ENCODE assay signal across 35 cellular contexts in genomic region chr16:17269434-17269833, GRCh38.
A peak's percentile ranks its signal among the peaks of the same experiment; 100 is the strongest.
DNase-seq lines count a peak whose midpoint lies in the region; ATAC-seq and TF ChIP-seq lines count a peak whose summit lies in the region.
"Had no signal": no experiment of that assay in that cellular context is flagged by ENCODE, and none has a peak within 500 bp of the region (broad histone marks: within the 10 kb centered on the region; RNA-seq: fewer than 3 reads in every experiment).

No MANE protein-coding gene starts in this region.

- H3K36me3 ChIP-seq in IMR-90 (ENCODE audit: control insufficient read depth, insufficient read depth, low read length) (no peaks in the 10 kb centered on the region), adrenal gland (replicated peaks in 1 of 2) (no peaks in the 10 kb centered on the region)
- H3K36me3 ChIP-seq: MG63, right atrium auricular region, SJCRH30, spleen, uterus had no signal

- dilution Hi-C loops in IMR-90 (cut with HindIII; ENCODE audit: low sequenced_read_pairs, unreplicated experiment), result no loop called here

- no peak overlapping the region for H2BK5ac ChIP-seq in IMR-90 (ENCODE audit: low read depth, low read length, poor library complexity, severe bottlenecking)

- TF ChIP-seq POLR2A in IMR-90 (IDR thresholded peaks at IDR 0.05; ENCODE audit: low read depth, low read length) (no peak), adrenal gland (IDR thresholded peaks at IDR 0.05) (no peak)

- H2AK9ac ChIP-seq in IMR-90 (replicated peaks; ENCODE audit: low read depth, low read length, poor library complexity), result no peak overlapping the region

- no peak overlapping the region for H3K56ac ChIP-seq in IMR-90 (ENCODE audit: extremely low read depth, insufficient read depth, low read length)

- H4K5ac ChIP-seq in IMR-90 (ENCODE audit: low read depth, low read length), result no peak overlapping the region

- intact Hi-C loops in IMR-90 (cut with micrococcal nuclease), result loop anchor here (10.0 kb wide), 1 partner anchor 65 kb away; no protein-coding TSS in a partner anchor
- intact Hi-C loops in adrenal gland (cut with DNase I), result no loop called here
- intact Hi-C loops in left ventricle myocardium superior (cut with micrococcal nuclease), result no loop called here

- H3K14ac ChIP-seq in IMR-90 (replicated peaks; ENCODE audit: low read depth, low read length), result no peak overlapping the region

- H3K9me1 ChIP-seq in IMR-90 (ENCODE audit: insufficient read depth, low read length), result peaks cover 8% of the 10 kb centered on the region

- no peak overlapping the region for H2BK15ac ChIP-seq in IMR-90 (ENCODE audit: low read depth, low read length)

- H2AK5ac ChIP-seq in IMR-90 (ENCODE audit: low read depth, low read length), result no peak overlapping the region

- POLR2A ChIA-PET in IMR-90 (lab: Charles Lee; ENCODE audit: unreplicated experiment), result no interaction called here

- H3K9ac ChIP-seq in IMR-90 (ENCODE audit: low read depth, low read length), result no peak overlapping the region

- H3K79me1 ChIP-seq in IMR-90 (ENCODE audit: low read depth in 1 of 2, low read length in 2 of 2), result peaks cover 12 to 24% of the 10 kb centered on the region in 2 experiments

- H3K27ac ChIP-seq in IMR-90 (ENCODE audit: insufficient read depth, low read length) (no peak overlapping the region), adrenal gland (peak overlapping the region; percentile 19 to 93 (median 90)), foreskin keratinocyte (no peak overlapping the region)
- H3K27ac ChIP-seq: SJCRH30, spleen, uterus had no signal

- no peak for TF ChIP-seq RAD21 in IMR-90 (IDR thresholded peaks at IDR 0.05; ENCODE audit: low read length)

- H4K91ac ChIP-seq in IMR-90 (ENCODE audit: insufficient read depth, low read depth, low read length), result no peak overlapping the region

- no peak overlapping the region for H3K4me2 ChIP-seq in IMR-90 (ENCODE audit: low read depth, low read length)

- no TSS peak for BruUV-seq in IMR-90 (replicated peaks; lab: Mats Ljungman, UMichigan)

- no peak overlapping the region for H2AFZ ChIP-seq in IMR-90 (replicated peaks; ENCODE audit: low read length, poor library complexity)

- H3K4me3 ChIP-seq in IMR-90 (ENCODE audit: insufficient read depth, low read depth, low read length) (no peak overlapping the region), adrenal gland (no peak overlapping the region)
- H3K4me3 ChIP-seq: GM12878, MG63, right atrium auricular region, SJCRH30, spleen, testis, uterus had no signal

- no peak overlapping the region for H3K23ac ChIP-seq in IMR-90 (ENCODE audit: low read depth, low read length)

- 100% methylated on average over 1 of the region's 2 CpGs; no CpG with 5 or more reads in 1 of the 2 experiments for WGBS in IMR-90 (ENCODE audit: extremely low coverage in 2 of 2, insufficient read length in 1 of 2), 2 experiments
- 46 to 75% (median 69%) methylated on average over 2 of the region's 2 CpGs for WGBS in adrenal gland, 4 donors

- no peak overlapping the region for H2BK20ac ChIP-seq in IMR-90 (ENCODE audit: low read depth, low read length)

- no peak overlapping the region for H2BK120ac ChIP-seq in IMR-90 (ENCODE audit: low read depth, low read length)

- CTCF ChIA-PET in IMR-90 (lab: Yijun Ruan, JAX), result interaction anchor here (0.9 to 1.0 kb wide), 2 partner anchors 14 to 15 kb away, joined by 3 read pairs; no protein-coding TSS in a partner anchor

- no peak overlapping the region for H4K8ac ChIP-seq in IMR-90 (ENCODE audit: low read depth in 2 of 2, low read length in 2 of 2)

- in situ Hi-C loops in IMR-90 (cut with MboI; ENCODE audit: low sequenced_read_pairs), result no loop called here

- H3K4ac ChIP-seq in IMR-90 (ENCODE audit: low read depth, low read length), result no peak overlapping the region

- H3K9me3 ChIP-seq in IMR-90 (ENCODE audit: control insufficient read depth, insufficient read depth, low read length) (no peaks in the 10 kb centered on the region), adrenal gland (replicated peaks in 1 of 3) (no peaks in the 10 kb centered on the region)
- H3K9me3 ChIP-seq: MG63, right atrium auricular region, SJCRH30, spleen, testis, uterus had no signal

- H4K20me1 ChIP-seq in IMR-90 (ENCODE audit: insufficient read depth, low read length), result peaks cover 40% of the 10 kb centered on the region

- peaks cover 8% of the 10 kb centered on the region for H3K4me1 ChIP-seq in IMR-90 (ENCODE audit: control insufficient read depth, insufficient read depth, low read length)
- peaks cover 27 to 45% of the 10 kb centered on the region in 2 donors for H3K4me1 ChIP-seq in adrenal gland (replicated peaks in 1 of 2)
- H3K4me1 ChIP-seq in foreskin keratinocyte, result no peaks in the 10 kb centered on the region
- H3K4me1 ChIP-seq: uterus had no signal

- ATAC-seq in IMR-90 (ENCODE audit: low read depth) (no peak), foreskin keratinocyte (peak; percentile 41), left ventricle myocardium superior (no peak), HG03520 (IDR thresholded peaks at IDR 0.05; ENCODE audit: unreplicated experiment) (no peak), HG03439 (IDR thresholded peaks at IDR 0.05; ENCODE audit: unreplicated experiment) (no peak), HG03469 (IDR thresholded peaks at IDR 0.05; ENCODE audit: unreplicated experiment) (no peak)
- ATAC-seq: effector memory CD8-positive, alpha-beta T cell; GM12878; stimulated activated naive CD8-positive, alpha-beta T cell treated with anti-CD3 and anti-CD28 coated beads, Interleukin-15, Interleukin-2, amounts not matched to agents 100 U/mL and 50 U/mL, for 24 hours; WTC11 had no signal

- no peak overlapping the region for H3K18ac ChIP-seq in IMR-90 (ENCODE audit: low read depth, low read length)

- H3K27me3 ChIP-seq in IMR-90 (ENCODE audit: control insufficient read depth, insufficient read depth, low read length), result no peaks in the 10 kb centered on the region
- H3K27me3 ChIP-seq in adrenal gland, result no peaks in the 10 kb centered on the region
- H3K27me3 ChIP-seq in foreskin keratinocyte, result no peaks in the 10 kb centered on the region
- H3K27me3 ChIP-seq: MG63, right atrium auricular region, SJCRH30, spleen, testis, uterus had no signal

- no peak for TF ChIP-seq CTCF in IMR-90 (conservative IDR thresholded peaks at IDR 0.05; ENCODE audit: low read depth, low read length)
- TF ChIP-seq CTCF in adrenal gland (IDR thresholded peaks at IDR 0.05), result no peak
- no peak for TF ChIP-seq CTCF in foreskin keratinocyte (conservative IDR thresholded peaks at IDR 0.05)

- peak; percentile 35 for DNase-seq in AG08395 (ENCODE audit: low spot score)
- DNase-seq in IMR-90, result peak; percentile 39
- DNase-seq in adrenal gland, result peak in 2 of 7 donors; percentile 32 to 42
- DNase-seq in foreskin keratinocyte, result peak in 1 of 2 donors; percentile 9
- DNase-seq in left ventricle myocardium superior, result no peak
- DNase-seq: 8988T; activated CD4-positive, alpha-beta T cell treated with anti-CD3 and anti-CD28 coated beads, Interleukin-2, amount 50 U/mL, for 1 hour; activated effector memory CD4-positive, alpha-beta T cell treated with anti-CD3 and anti-CD28 coated beads, Interleukin-2, amount 50 U/mL, for 16 hours; activated naive CD8-positive, alpha-beta T cell treated with anti-CD3 and anti-CD28 coated beads for 36 hours; activated T-cell treated with anti-CD3 and anti-CD28 coated beads, Interleukin-2, amount 50 U/mL, for 24 hours; CD8-positive, alpha-beta memory T cell; central memory CD4-positive, alpha-beta T cell; DMS 273 treated with DMSO at 0.1 percent for 48 hours; effector memory CD8-positive, alpha-beta T cell; EL; KG1; MG63; NCI-H146; NCI-H2107; NCI-H446; NCI-H774; nephron progenitor cell; SJCRH30; spleen; stimulated activated CD4-positive, alpha-beta T cell treated with anti-CD3 and anti-CD28 coated beads, Interleukin-2, amount 100 ng/mL, for 24 hours; stimulated activated naive CD8-positive, alpha-beta T cell treated with anti-CD3 and anti-CD28 coated beads, Interleukin-15, Interleukin-2, amounts not matched to agents 100 U/mL and 50 U/mL, for 24 hours; T1000; testis; uterus had no signal

TF ChIP-seq in IMR-90, 13 proteins besides CTCF, POLR2A, EP300 and RAD21:
- TF ChIP-seq RCOR1 (IDR thresholded peaks at IDR 0.05; ENCODE audit: insufficient replicate concordance, low read length) (no peak), RFX5 (IDR thresholded peaks at IDR 0.05; ENCODE audit: low read depth, low read length) (no peak), MXI1 (IDR thresholded peaks at IDR 0.05; ENCODE audit: borderline replicate concordance, low read depth, low read length) (no peak), CEBPB (IDR thresholded peaks at IDR 0.05; ENCODE audit: low read depth, low read length) (no peak), MAFK (IDR thresholded peaks at IDR 0.05; ENCODE audit: low read depth, low read length) (no peak), MAZ (IDR thresholded peaks at IDR 0.05; ENCODE audit: borderline replicate concordance, low read depth, low read length) (no peak), CHD1 (IDR thresholded peaks at IDR 0.05; ENCODE audit: low read depth, low read length) (no peak), SMC3 (IDR thresholded peaks at IDR 0.05; ENCODE audit: low read depth, low read length) (no peak), ELK1 (IDR thresholded peaks at IDR 0.05; ENCODE audit: borderline replicate concordance, low read depth, low read length) (no peak), FOS (IDR thresholded peaks at IDR 0.05; ENCODE audit: low read depth, low read length) (no peak), BHLHE40 (IDR thresholded peaks at IDR 0.05; ENCODE audit: low read depth, low read length) (no peak), NFE2L2 (IDR thresholded peaks at IDR 0.05; ENCODE audit: low read depth, low read length) (no peak)
- TF ChIP-seq, protein P1, sequence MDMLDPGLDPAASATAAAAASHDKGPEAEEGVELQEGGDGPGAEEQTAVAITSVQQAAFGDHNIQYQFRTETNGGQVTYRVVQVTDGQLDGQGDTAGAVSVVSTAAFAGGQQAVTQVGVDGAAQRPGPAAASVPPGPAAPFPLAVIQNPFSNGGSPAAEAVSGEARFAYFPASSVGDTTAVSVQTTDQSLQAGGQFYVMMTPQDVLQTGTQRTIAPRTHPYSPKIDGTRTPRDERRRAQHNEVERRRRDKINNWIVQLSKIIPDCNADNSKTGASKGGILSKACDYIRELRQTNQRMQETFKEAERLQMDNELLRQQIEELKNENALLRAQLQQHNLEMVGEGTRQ (IDR thresholded peaks at IDR 0.05; ENCODE audit: low read depth, low read length), result no peak

Comparison
In these comparisons a context has a peak if more than half of its experiments do, and no peak if none do; other contexts are left out.
1. H3K27ac ChIP-seq: peak in adrenal gland (5 of 5); none in IMR-90 (single experiment) and foreskin keratinocyte (single experiment).